ENCODE assay signal across 28 cellular contexts in the genomic region with DNA sequence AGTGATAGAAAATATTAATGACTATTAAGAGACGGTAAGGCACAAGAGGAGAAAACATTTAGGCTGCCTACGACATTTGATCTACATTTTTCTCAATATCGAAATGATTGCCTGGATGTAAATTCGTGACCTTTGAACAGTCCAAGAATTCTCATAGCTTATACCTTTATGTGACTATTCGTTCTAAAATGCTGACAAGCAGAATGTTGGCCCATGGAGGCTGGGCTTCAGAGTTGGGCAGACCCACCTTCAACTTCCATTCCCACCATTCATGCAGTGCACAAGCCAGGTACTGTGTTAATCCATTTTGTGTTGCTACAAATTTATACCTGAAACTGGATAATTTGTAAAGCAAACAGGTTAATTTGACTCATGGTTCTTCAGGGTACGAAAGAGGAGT.
"Had no signal": no experiment of that assay in that cellular context is flagged by ENCODE, and none has a peak within 500 bp of the region (broad histone marks: within the 10 kb centered on the region; RNA-seq: fewer than 3 reads in every experiment).

No MANE protein-coding gene starts in this region.

- H3K4me2 ChIP-seq: smooth muscle cell had no signal

- ATAC-seq: naive thymus-derived CD8-positive, alpha-beta T cell; natural killer cell treated with Interleukin-12 subunit alpha and Interleukin-12 subunit beta and Interleukin-15 and Interleukin-18, amount 100 ng/mL, for 72 hours; pancreas; right cardiac atrium; sciatic nerve; stimulated activated memory B cell treated with anti-CD40 and anti-IgM and Interleukin-4, amounts not matched to agents 10 μg/mL and 1 μg/mL and 100 μg/mL, for 72 hours; upper lobe of right lung had no signal

- DNase-seq: naive B cell; naive thymus-derived CD8-positive, alpha-beta T cell; nephron progenitor cell; nucleus accumbens; pancreas; retina; right cardiac atrium; spleen; stimulated activated CD4-positive, alpha-beta T cell treated with anti-CD3 and anti-CD28 coated beads, Interleukin-12 subunit alpha, Interleukin-12 subunit beta, amount 100 ng/mL, for 4 hours; stimulated activated CD4-positive, alpha-beta T cell treated with anti-CD3 and anti-CD28 coated beads, Interleukin-1b, Interleukin-23, amount 100 ng/mL, for 48 hours; stimulated activated CD4-positive, alpha-beta T cell treated with anti-CD3 and anti-CD28 coated beads, Interleukin-4, amount 100 ng/mL, for 1 hour; stimulated activated CD4-positive, alpha-beta T cell treated with anti-CD3 and anti-CD28 coated beads, Interleukin-4, amount 100 ng/mL, for 4 hours; stimulated activated CD8-positive, alpha-beta memory T cell treated with anti-CD3 and anti-CD28 coated beads, Interleukin-4, amount 100 ng/mL, for 48 hours; stimulated activated naive CD4-positive, alpha-beta T cell; substantia nigra; testis; tibial artery; transverse colon; upper lobe of right lung had no signal

- H3K4me3 ChIP-seq: pancreas, prostate gland, skin epidermis, smooth muscle cell, spleen, suprapubic skin, testis, tibial artery, transverse colon, upper lobe of right lung, vagina had no signal

- H3K36me3 ChIP-seq: neutrophil, pancreas, prostate gland, spleen, suprapubic skin, tibial artery, transverse colon, upper lobe of right lung, vagina had no signal

- H3K27me3 ChIP-seq: neutrophil, pancreas, spleen, suprapubic skin, testis, tibial artery, transverse colon, upper lobe of right lung, vagina had no signal

- FAIRE-seq: pancreas had no signal

- H3K4me1 ChIP-seq: pancreas, prostate gland, spleen, suprapubic skin, testis, tibial artery, transverse colon, upper lobe of right lung, vagina had no signal

- H3K27ac ChIP-seq: neutrophil, pancreas, prostate gland, skin epidermis, spleen, suprapubic skin, testis, tibial artery, transverse colon, upper lobe of right lung, vagina had no signal

- H3K9me3 ChIP-seq: neutrophil, pancreas, prostate gland, suprapubic skin, testis, tibial artery, transverse colon, upper lobe of right lung, vagina had no signal
